Comparison of ENCODE assay signal across 1 cellular context in the genomic region with DNA sequence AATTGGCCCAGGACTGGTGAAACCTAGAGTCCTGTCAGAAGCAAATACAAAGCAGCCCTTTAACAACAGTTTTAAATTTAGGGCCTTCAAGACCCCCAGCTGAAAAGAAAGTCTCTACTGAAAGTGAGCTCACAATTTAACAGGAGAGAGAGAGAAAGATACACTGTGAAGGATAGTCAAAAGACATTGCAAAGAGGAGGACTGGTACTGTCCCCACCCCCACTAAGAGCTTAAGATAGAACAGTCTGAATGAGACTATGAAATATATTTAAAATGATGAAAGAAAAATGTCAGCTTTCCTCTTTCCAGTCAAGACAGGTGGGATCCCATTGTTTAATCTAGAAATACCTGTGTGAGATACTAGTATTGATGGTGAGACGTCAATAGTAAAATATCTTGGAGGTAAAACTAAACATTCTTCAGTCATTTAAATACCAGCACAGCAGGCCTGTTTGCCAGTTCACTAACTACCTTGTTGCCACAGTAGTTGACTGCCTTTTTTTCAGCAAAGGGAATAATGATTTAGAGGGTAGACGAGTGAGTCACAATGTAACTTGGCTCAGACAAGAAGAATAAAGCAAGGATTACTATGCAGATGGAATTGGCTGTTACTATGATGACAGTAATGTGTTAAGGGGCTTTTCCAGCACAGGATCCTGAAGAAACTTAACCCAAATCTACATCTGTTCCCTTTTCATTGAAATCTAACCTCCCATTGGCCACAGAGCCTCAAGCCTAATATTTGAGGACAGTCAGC.
TF ChIP-seq lines count a peak whose summit lies in the region.

No MANE protein-coding gene starts in this region.

TF ChIP-seq in GM12878, 131 proteins besides CTCF, POLR2A, EP300 and RAD21:
- TF ChIP-seq POU2F2 (IDR thresholded peaks at IDR 0.05; ENCODE audit: borderline replicate concordance, low read depth, low read length): no peak
- TF ChIP-seq, protein P1, sequence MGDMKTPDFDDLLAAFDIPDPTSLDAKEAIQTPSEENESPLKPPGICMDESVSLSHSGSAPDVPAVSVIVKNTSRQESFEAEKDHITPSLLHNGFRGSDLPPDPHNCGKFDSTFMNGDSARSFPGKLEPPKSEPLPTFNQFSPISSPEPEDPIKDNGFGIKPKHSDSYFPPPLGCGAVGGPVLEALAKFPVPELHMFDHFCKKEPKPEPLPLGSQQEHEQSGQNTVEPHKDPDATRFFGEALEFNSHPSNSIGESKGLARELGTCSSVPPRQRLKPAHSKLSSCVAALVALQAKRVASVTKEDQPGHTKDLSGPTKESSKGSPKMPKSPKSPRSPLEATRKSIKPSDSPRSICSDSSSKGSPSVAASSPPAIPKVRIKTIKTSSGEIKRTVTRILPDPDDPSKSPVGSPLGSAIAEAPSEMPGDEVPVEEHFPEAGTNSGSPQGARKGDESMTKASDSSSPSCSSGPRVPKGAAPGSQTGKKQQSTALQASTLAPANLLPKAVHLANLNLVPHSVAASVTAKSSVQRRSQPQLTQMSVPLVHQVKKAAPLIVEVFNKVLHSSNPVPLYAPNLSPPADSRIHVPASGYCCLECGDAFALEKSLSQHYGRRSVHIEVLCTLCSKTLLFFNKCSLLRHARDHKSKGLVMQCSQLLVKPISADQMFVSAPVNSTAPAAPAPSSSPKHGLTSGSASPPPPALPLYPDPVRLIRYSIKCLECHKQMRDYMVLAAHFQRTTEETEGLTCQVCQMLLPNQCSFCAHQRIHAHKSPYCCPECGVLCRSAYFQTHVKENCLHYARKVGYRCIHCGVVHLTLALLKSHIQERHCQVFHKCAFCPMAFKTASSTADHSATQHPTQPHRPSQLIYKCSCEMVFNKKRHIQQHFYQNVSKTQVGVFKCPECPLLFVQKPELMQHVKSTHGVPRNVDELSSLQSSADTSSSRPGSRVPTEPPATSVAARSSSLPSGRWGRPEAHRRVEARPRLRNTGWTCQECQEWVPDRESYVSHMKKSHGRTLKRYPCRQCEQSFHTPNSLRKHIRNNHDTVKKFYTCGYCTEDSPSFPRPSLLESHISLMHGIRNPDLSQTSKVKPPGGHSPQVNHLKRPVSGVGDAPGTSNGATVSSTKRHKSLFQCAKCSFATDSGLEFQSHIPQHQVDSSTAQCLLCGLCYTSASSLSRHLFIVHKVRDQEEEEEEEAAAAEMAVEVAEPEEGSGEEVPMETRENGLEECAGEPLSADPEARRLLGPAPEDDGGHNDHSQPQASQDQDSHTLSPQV (IDR thresholded peaks at IDR 0.05): no peak
- TF ChIP-seq TCF12 (IDR thresholded peaks at IDR 0.05; ENCODE audit: low read depth, low read length): no peak
- no peak for TF ChIP-seq SMAD1 (IDR thresholded peaks at IDR 0.05; ENCODE audit: low read depth, partially characterized antibody)
- TF ChIP-seq, protein P2, sequence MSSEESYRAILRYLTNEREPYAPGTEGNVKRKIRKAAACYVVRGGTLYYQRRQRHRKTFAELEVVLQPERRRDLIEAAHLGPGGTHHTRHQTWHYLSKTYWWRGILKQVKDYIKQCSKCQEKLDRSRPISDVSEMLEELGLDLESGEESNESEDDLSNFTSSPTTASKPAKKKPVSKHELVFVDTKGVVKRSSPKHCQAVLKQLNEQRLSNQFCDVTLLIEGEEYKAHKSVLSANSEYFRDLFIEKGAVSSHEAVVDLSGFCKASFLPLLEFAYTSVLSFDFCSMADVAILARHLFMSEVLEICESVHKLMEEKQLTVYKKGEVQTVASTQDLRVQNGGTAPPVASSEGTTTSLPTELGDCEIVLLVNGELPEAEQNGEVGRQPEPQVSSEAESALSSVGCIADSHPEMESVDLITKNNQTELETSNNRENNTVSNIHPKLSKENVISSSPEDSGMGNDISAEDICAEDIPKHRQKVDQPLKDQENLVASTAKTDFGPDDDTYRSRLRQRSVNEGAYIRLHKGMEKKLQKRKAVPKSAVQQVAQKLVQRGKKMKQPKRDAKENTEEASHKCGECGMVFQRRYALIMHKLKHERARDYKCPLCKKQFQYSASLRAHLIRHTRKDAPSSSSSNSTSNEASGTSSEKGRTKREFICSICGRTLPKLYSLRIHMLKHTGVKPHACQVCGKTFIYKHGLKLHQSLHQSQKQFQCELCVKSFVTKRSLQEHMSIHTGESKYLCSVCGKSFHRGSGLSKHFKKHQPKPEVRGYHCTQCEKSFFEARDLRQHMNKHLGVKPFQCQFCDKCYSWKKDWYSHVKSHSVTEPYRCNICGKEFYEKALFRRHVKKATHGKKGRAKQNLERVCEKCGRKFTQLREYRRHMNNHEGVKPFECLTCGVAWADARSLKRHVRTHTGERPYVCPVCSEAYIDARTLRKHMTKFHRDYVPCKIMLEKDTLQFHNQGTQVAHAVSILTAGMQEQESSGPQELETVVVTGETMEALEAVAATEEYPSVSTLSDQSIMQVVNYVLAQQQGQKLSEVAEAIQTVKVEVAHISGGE (CRISPR knock-in tag; IDR thresholded peaks at IDR 0.05): no peak
- TF ChIP-seq TBL1XR1 (IDR thresholded peaks at IDR 0.05; ENCODE audit: low read depth, low read length): no peak
- TF ChIP-seq GABPA (IDR thresholded peaks at IDR 0.05; ENCODE audit: low read depth): no peak
- TF ChIP-seq BMI1 (IDR thresholded peaks at IDR 0.05; ENCODE audit: borderline replicate concordance): no peak
- no peak for TF ChIP-seq ZNF384 (IDR thresholded peaks at IDR 0.05; ENCODE audit: borderline replicate concordance, low read depth, low read length)
- no peak for TF ChIP-seq SRF (IDR thresholded peaks at IDR 0.05; ENCODE audit: low read depth in 2 of 2, low read length in 2 of 2)
- no peak for TF ChIP-seq ZBED1 (IDR thresholded peaks at IDR 0.05; ENCODE audit: borderline replicate concordance)
- TF ChIP-seq, protein P3, sequence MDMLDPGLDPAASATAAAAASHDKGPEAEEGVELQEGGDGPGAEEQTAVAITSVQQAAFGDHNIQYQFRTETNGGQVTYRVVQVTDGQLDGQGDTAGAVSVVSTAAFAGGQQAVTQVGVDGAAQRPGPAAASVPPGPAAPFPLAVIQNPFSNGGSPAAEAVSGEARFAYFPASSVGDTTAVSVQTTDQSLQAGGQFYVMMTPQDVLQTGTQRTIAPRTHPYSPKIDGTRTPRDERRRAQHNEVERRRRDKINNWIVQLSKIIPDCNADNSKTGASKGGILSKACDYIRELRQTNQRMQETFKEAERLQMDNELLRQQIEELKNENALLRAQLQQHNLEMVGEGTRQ (IDR thresholded peaks at IDR 0.05; ENCODE audit: borderline replicate concordance, low read depth, low read length): no peak
- no peak for TF ChIP-seq SUZ12 (IDR thresholded peaks at IDR 0.05; ENCODE audit: unreplicated experiment)
- no peak for TF ChIP-seq SIX5 (IDR thresholded peaks at IDR 0.05; ENCODE audit: low read depth, low read length, severe bottlenecking)
- TF ChIP-seq NBN (IDR thresholded peaks at IDR 0.05): no peak
- no peak for TF ChIP-seq LARP7 (IDR thresholded peaks at IDR 0.05)
- no peak for TF ChIP-seq NFXL1 (IDR thresholded peaks at IDR 0.05; ENCODE audit: borderline replicate concordance)
